Comparison of ENCODE assay signal across 18 cellular contexts in genomic region chr21:45997495-45998275, GRCh38. TPM values are rescaled to one million over a fixed set of nuclear protein-coding genes. Genes with fewer than 3 reads are reported as not detected.
A peak's percentile ranks its signal among the peaks of the same experiment; 100 is the strongest.
DNase-seq lines count a peak whose midpoint lies in the region; ATAC-seq and TF ChIP-seq lines count a peak whose summit lies in the region.
"Had no signal": no experiment of that assay in that cellular context is flagged by ENCODE, and none has a peak within 500 bp of the region (broad histone marks: within the 10 kb centered on the region; RNA-seq: fewer than 3 reads in every experiment).

No MANE protein-coding gene starts in this region.

- 95 to 98% (median 96%) methylated on average over 7 to 38 of the region's 38 CpGs for WGBS in adrenal gland, 4 donors
- WGBS in right cardiac atrium: 94% methylated on average over 38 of the region's 38 CpGs

- no peak for ATAC-seq in right cardiac atrium
- ATAC-seq: activated T-cell treated with anti-CD3 and anti-CD28 coated beads, Interleukin-2, amount 50 U/mL, for 72 hours had no signal

- intact Hi-C loops in adrenal gland (cut with DNase I) (no loop called here), right cardiac atrium (cut with DNase I) (no loop called here)

- H3K4me1 ChIP-seq in HEK293 (ENCODE audit: control insufficient read depth, insufficient read depth, low read length) (no peaks in the 10 kb centered on the region), adrenal gland (replicated peaks in 1 of 2) (no peaks in the 10 kb centered on the region), right cardiac atrium (ENCODE audit: control insufficient read depth, insufficient read depth, low read length) (no peaks in the 10 kb centered on the region), rectal smooth muscle tissue (ENCODE audit: control insufficient read depth, insufficient read depth, low read length) (peaks cover 11% of the 10 kb centered on the region)

- H3K36me3 ChIP-seq in HEK293 (ENCODE audit: control insufficient read depth in 2 of 2, insufficient read depth in 1 of 2, low read length in 2 of 2) (peaks cover 0 to 64% of the 10 kb centered on the region in 2 experiments; a peak in 1 of 3 replicates), adrenal gland (replicated peaks in 1 of 2) (peaks cover 0 to 4% of the 10 kb centered on the region in 2 donors), rectal smooth muscle tissue (ENCODE audit: control insufficient read depth, insufficient read depth, low read length) (no peaks in the 10 kb centered on the region)

- no peak for TF ChIP-seq POLR2A in adrenal gland (IDR thresholded peaks at IDR 0.05)

- H3K9me3 ChIP-seq in HEK293 (ENCODE audit: control insufficient read depth, insufficient read depth, low read depth, low read length) (no peaks in the 10 kb centered on the region), adrenal gland (replicated peaks in 1 of 3) (no peaks in the 10 kb centered on the region), right cardiac atrium (ENCODE audit: control insufficient read depth, low read length) (no peaks in the 10 kb centered on the region)
- H3K9me3 ChIP-seq: thoracic aorta had no signal

- TF ChIP-seq CTCF in HEK293 (tag by site-specific recombination; IDR thresholded peaks at IDR 0.05) (no peak), adrenal gland (IDR thresholded peaks at IDR 0.05) (no peak)

- H3K27me3 ChIP-seq in adrenal gland (no peaks in the 10 kb centered on the region), right cardiac atrium (ENCODE audit: control insufficient read depth, insufficient read depth) (no peaks in the 10 kb centered on the region), rectal smooth muscle tissue (ENCODE audit: control insufficient read depth, insufficient read depth, low read length) (no peaks in the 10 kb centered on the region)

- no peak overlapping the region for H3K9ac ChIP-seq in rectal smooth muscle tissue (ENCODE audit: low read length)

- H3K27ac ChIP-seq in HEK293 (ENCODE audit: extremely low read depth, low read depth, low read length) (no peak overlapping the region), adrenal gland (no peak overlapping the region), right cardiac atrium (ENCODE audit: low read length) (no peak overlapping the region), rectal smooth muscle tissue (ENCODE audit: low read depth, low read length) (peak overlapping the region; percentile 14)

- CTCF ChIA-PET in HEK293 (lab: Yijun Ruan, JAX) (no interaction called here), HEK293T (lab: Yijun Ruan, JAX) (no interaction called here)

- POLR2A ChIA-PET in HEK293 (lab: Yijun Ruan, JAX): no interaction called here
- POLR2A ChIA-PET in HEK293T (lab: Yijun Ruan, JAX): no interaction called here

- DNase-seq in adrenal gland (peak in 5 of 7 donors; percentile 0 to 18 (median 10)), right cardiac atrium (peak; percentile 13 to 62 (median 44)), NCI-H2196 treated with DMSO at 0.1 percent for 48 hours (lab: John Stamatoyannopoulos, UW; ENCODE audit: unreplicated experiment) (no peak), kidney tubule cell (ENCODE audit: low spot score) (no peak), HEK293T (ENCODE audit: extremely low spot score) (no peak)
- DNase-seq: activated CD4-positive, alpha-beta T cell treated with anti-CD3 and anti-CD28 coated beads, Interleukin-2, amount 50 U/mL, for 4 hours; erythroblast; GF-D8; GOT3; hippocampal formation; Karpas-422; naive B cell; NCI-H1417; stimulated activated CD4-positive, alpha-beta T cell treated with anti-CD3 and anti-CD28 coated beads, Interleukin-2, amount 100 ng/mL, for 24 hours had no signal

- H3K4me3 ChIP-seq in HEK293 (ENCODE audit: low read depth, low read length) (no peak overlapping the region), adrenal gland (no peak overlapping the region), right cardiac atrium (ENCODE audit: low read length) (no peak overlapping the region), rectal smooth muscle tissue (ENCODE audit: low read length) (no peak overlapping the region)
- H3K4me3 ChIP-seq: thoracic aorta had no signal

TF ChIP-seq in HEK293, 187 proteins besides CTCF, POLR2A, EP300 and RAD21:
- TF ChIP-seq ZBTB21 (tag by site-specific recombination; IDR thresholded peaks at IDR 0.05) (no peak), ZIC2 (tag by site-specific recombination; IDR thresholded peaks at IDR 0.05) (peak; percentile 54), ZNF366 (tag by site-specific recombination; conservative IDR thresholded peaks at IDR 0.05) (no peak)

TF ChIP-seq in HEK293T, 16 proteins besides CTCF, POLR2A, EP300 and RAD21:
- no peak for TF ChIP-seq ARNT (IDR thresholded peaks at IDR 0.05)
- no peak for TF ChIP-seq ELF4 (IDR thresholded peaks at IDR 0.05)
- TF ChIP-seq CTBP1 (IDR thresholded peaks at IDR 0.05; ENCODE audit: borderline replicate concordance): no peak
- TF ChIP-seq NFRKB (IDR thresholded peaks at IDR 0.05): no peak
- TF ChIP-seq SUZ12 (IDR thresholded peaks at IDR 0.05): no peak
- TF ChIP-seq PKNOX1 (IDR thresholded peaks at IDR 0.05): no peak

RNA-seq across cellular contexts. Expression of gene COL6A1, which starts 16.1 kb away (rescaled TPM):
- total RNA-seq in adrenal gland (100 to 1,000 TPM in 7 of 8 donors, 10 to 100 TPM in 1; 70.4 to 362 (median 151) TPM), right cardiac atrium (100 to 1,000 TPM; 112 to 192 (median 171) TPM)
- polyA plus RNA-seq in adrenal gland (100 to 1,000 TPM in 2 of 3 donors, 10 to 100 TPM in 1; 22.3 to 490 (median 341) TPM), right cardiac atrium (165 TPM)

Comparison
In these comparisons a context has a peak if more than half of its experiments do, and no peak if none do; other contexts are left out.
1. DNase-seq: peak in adrenal gland (5 of 7) and right cardiac atrium (3 of 3); none in NCI-H2196 treated with DMSO at 0.1 percent for 48 hours (single experiment), kidney tubule cell (single experiment) and HEK293T (single experiment).